8 cellular contexts compared by ENCODE assay signal in genomic region chr5:179619776-179620175, GRCh38. TPM values are rescaled to one million over a fixed set of nuclear protein-coding genes. Genes with fewer than 3 reads are reported as not detected.
DNase-seq lines count a peak whose midpoint lies in the region; ATAC-seq and TF ChIP-seq lines count a peak whose summit lies in the region.

No MANE protein-coding gene starts in this region.

- peaks cover 28% of the 10 kb centered on the region for H3K79me2 ChIP-seq in parathyroid adenoma

- H3K4me1 ChIP-seq in SJSA1 (replicated peaks): peaks cover 41% of the 10 kb centered on the region
- H3K4me1 ChIP-seq in esophagus muscularis mucosa: peaks cover 76 to 83% (median 80%) of the 10 kb centered on the region in 4 donors
- H3K4me1 ChIP-seq in parathyroid adenoma: peaks cover 31% of the 10 kb centered on the region

- no peak for ATAC-seq in GM18861 (IDR thresholded peaks at IDR 0.05; ENCODE audit: unreplicated experiment)
- ATAC-seq in activated CD4-positive, CD25-positive, alpha-beta regulatory T cell treated with anti-CD3 and anti-CD28 coated beads, Interleukin-2, amount 50 U/mL, for 24 hours: no peak

- H2AFZ ChIP-seq in parathyroid adenoma: no peak overlapping the region

- intact Hi-C loops in esophagus muscularis mucosa (cut with DNase I): loop anchor here (5.0 kb wide), 1 partner anchor 67 kb away; the partner anchor contains the start of gene RUFY1

- TF ChIP-seq EP300 in esophagus muscularis mucosa (IDR thresholded peaks at IDR 0.05): no peak

- DNase-seq in GM12864 (ENCODE audit: low read depth) (no peak), SJSA1 (ENCODE audit: low read depth in 1 of 2, low spot score in 2 of 2) (no peak), esophagus muscularis mucosa (ENCODE audit: extremely low spot score) (no peak), HK-2 (ENCODE audit: unreplicated experiment) (no peak), NCI-H526 treated with DMSO at 0.1 percent for 48 hours (lab: John Stamatoyannopoulos, UW) (no peak)

- no peak overlapping the region for H3K27ac ChIP-seq in SJSA1
- H3K27ac ChIP-seq in esophagus muscularis mucosa (replicated peaks in 1 of 4): peak overlapping the region; percentile 97 to 100 (median 100)
- H3K27ac ChIP-seq in parathyroid adenoma: no peak overlapping the region

- H3K4me3 ChIP-seq in GM12864 (ENCODE audit: low read depth, low read length) (peak overlapping the region; percentile 22; the same call in 1 of the 2 replicates), SJSA1 (peak overlapping the region; percentile 84), esophagus muscularis mucosa (peak overlapping the region; percentile 75 to 100 (median 98)), parathyroid adenoma (ENCODE audit: low read depth, low read length) (peak overlapping the region; percentile 99)

- TF ChIP-seq CTCF in GM12864 (IDR thresholded peaks at IDR 0.05; ENCODE audit: low read depth, low read length, missing control alignments) (no peak), esophagus muscularis mucosa (IDR thresholded peaks at IDR 0.05) (no peak), parathyroid adenoma (IDR thresholded peaks at IDR 0.05) (no peak)

- no peak for TF ChIP-seq POLR2A in esophagus muscularis mucosa (IDR thresholded peaks at IDR 0.05; ENCODE audit: low read depth)

- H3K9me3 ChIP-seq in SJSA1 (replicated peaks) (no peaks in the 10 kb centered on the region), esophagus muscularis mucosa (no peaks in the 10 kb centered on the region), parathyroid adenoma (ENCODE audit: control insufficient read depth, low read length) (no peaks in the 10 kb centered on the region)

- 7% methylated on average over 4 of the region's 4 CpGs for WGBS in esophagus muscularis mucosa

- H3K9ac ChIP-seq in parathyroid adenoma: no peak overlapping the region

- H3K4me2 ChIP-seq in parathyroid adenoma (ENCODE audit: low read length): peak overlapping the region; percentile 71

- no peaks in the 10 kb centered on the region for H3K27me3 ChIP-seq in SJSA1 (replicated peaks)
- no peaks in the 10 kb centered on the region for H3K27me3 ChIP-seq in esophagus muscularis mucosa
- H3K27me3 ChIP-seq in parathyroid adenoma (ENCODE audit: control insufficient read depth, insufficient read depth, low read length): no peaks in the 10 kb centered on the region

- peaks cover 86% of the 10 kb centered on the region for H3K36me3 ChIP-seq in SJSA1
- H3K36me3 ChIP-seq in esophagus muscularis mucosa: peaks cover 54 to 78% (median 65%) of the 10 kb centered on the region in 4 donors
- H3K36me3 ChIP-seq in parathyroid adenoma (ENCODE audit: control insufficient read depth, insufficient read depth, low read length): no peaks in the 10 kb centered on the region

RNA-seq across cellular contexts. Expression of gene HNRNPH1, which starts 3.7 kb away (rescaled TPM):
- total RNA-seq in SJSA1 (2014; rRNA removed; shearing (Covaris generic)): 639 and 733 TPM in 2 replicates
- 100 to 1,000 TPM; 234 to 369 (median 244) TPM for total RNA-seq in esophagus muscularis mucosa

Comparison
In these comparisons a context has a peak if more than half of its experiments do, and no peak if none do; other contexts are left out.
1. H3K4me3 ChIP-seq: peak in every context shown above with its lines; median percentile 99 in parathyroid adenoma; 98 in esophagus muscularis mucosa; 84 in SJSA1; 22 in GM12864.
2. H3K27ac ChIP-seq: peak in esophagus muscularis mucosa (4 of 4); none in SJSA1 (single experiment) and parathyroid adenoma (single experiment).